In genomic region chr13:78430811-78431210, GRCh38 we compare ENCODE assay signal across 25 cellular contexts.
DNase-seq lines count a peak whose midpoint lies in the region; ATAC-seq and TF ChIP-seq lines count a peak whose summit lies in the region.
"Had no signal": no experiment of that assay in that cellular context is flagged by ENCODE, and none has a peak within 500 bp of the region (broad histone marks: within the 10 kb centered on the region; RNA-seq: fewer than 3 reads in every experiment).

No MANE protein-coding gene starts in this region.

- H3K9ac ChIP-seq in iPS-20b (ENCODE audit: low read depth, low read length) = no peak overlapping the region
- H3K9ac ChIP-seq: BLaER1 treated with 17β-estradiol and CSF1 and Interleukin-3, amounts not matched to agents 10 nM and 100 nM; GM23248 had no signal

- no peak for ATAC-seq in GM18873 (IDR thresholded peaks at IDR 0.05; ENCODE audit: low FRiP score, unreplicated experiment)
- ATAC-seq: A549, Right ventricle myocardium inferior had no signal

- no peak overlapping the region for H3K27ac Mint-ChIP-seq in type B pancreatic cell
- H3K27ac Mint-ChIP-seq in T-helper 2 cell treated with Interferon-gamma antibody and Interleukin-4, amounts not matched to agents 5 μg/mL and 100 μg/mL, for 36 hours = no peak overlapping the region
- H3K27ac Mint-ChIP-seq: CD4-positive, alpha-beta T cell had no signal

- H3K36me3 ChIP-seq in SJCRH30 (no peaks in the 10 kb centered on the region), iPS-20b (ENCODE audit: insufficient read depth, low read depth, low read length) (no peaks in the 10 kb centered on the region)
- H3K36me3 ChIP-seq: BLaER1 treated with 17β-estradiol and CSF1 and Interleukin-3, amounts not matched to agents 10 nM and 100 nM; SJSA1 had no signal

- H3K4me1 Mint-ChIP-seq in type B pancreatic cell (ENCODE audit: unreplicated experiment) = peaks cover 13% of the 10 kb centered on the region
- H3K4me1 Mint-ChIP-seq in T-helper 2 cell treated with Interferon-gamma antibody and Interleukin-4, amounts not matched to agents 5 μg/mL and 100 μg/mL, for 36 hours (ENCODE audit: low read depth) = no peaks in the 10 kb centered on the region

- H3K36me3 Mint-ChIP-seq in type B pancreatic cell = no peaks in the 10 kb centered on the region
- H3K36me3 Mint-ChIP-seq in T-helper 2 cell treated with Interferon-gamma antibody and Interleukin-4, amounts not matched to agents 5 μg/mL and 100 μg/mL, for 36 hours (ENCODE audit: low read depth) = no peaks in the 10 kb centered on the region

- H3K27me3 ChIP-seq in SJCRH30 = no peaks in the 10 kb centered on the region
- H3K27me3 ChIP-seq in iPS-20b (ENCODE audit: insufficient read depth, low read length) = no peaks in the 10 kb centered on the region
- H3K27me3 ChIP-seq: BLaER1 treated with 17β-estradiol and CSF1 and Interleukin-3, amounts not matched to agents 10 nM and 100 nM; SJSA1 had no signal

- peak overlapping the region; percentile 61 for H3K4me3 Mint-ChIP-seq in type B pancreatic cell
- no peak overlapping the region for H3K4me3 Mint-ChIP-seq in T-helper 2 cell treated with Interferon-gamma antibody and Interleukin-4, amounts not matched to agents 5 μg/mL and 100 μg/mL, for 36 hours
- H3K4me3 Mint-ChIP-seq: CD4-positive, alpha-beta T cell had no signal

- no peak for TF ChIP-seq CTCF in type B pancreatic cell (conservative IDR thresholded peaks at IDR 0.05)

- H3K9me3 Mint-ChIP-seq in type B pancreatic cell = no peaks in the 10 kb centered on the region
- no peaks in the 10 kb centered on the region for H3K9me3 Mint-ChIP-seq in T-helper 2 cell treated with Interferon-gamma antibody and Interleukin-4, amounts not matched to agents 5 μg/mL and 100 μg/mL, for 36 hours
- H3K9me3 Mint-ChIP-seq: CD4-positive, alpha-beta T cell had no signal

- H3K27me3 Mint-ChIP-seq in type B pancreatic cell = no peaks in the 10 kb centered on the region
- H3K27me3 Mint-ChIP-seq in T-helper 2 cell treated with Interferon-gamma antibody and Interleukin-4, amounts not matched to agents 5 μg/mL and 100 μg/mL, for 36 hours (ENCODE audit: low read depth) = no peaks in the 10 kb centered on the region

- H3K27ac ChIP-seq in SJCRH30 (peak overlapping the region; percentile 81), iPS-20b (ENCODE audit: low read length) (no peak overlapping the region)
- H3K27ac ChIP-seq: A549; BLaER1 treated with 17β-estradiol and CSF1 and Interleukin-3, amounts not matched to agents 10 nM and 100 nM; GM23248; PC-9; SJSA1 had no signal

- H3K9me3 ChIP-seq in SJCRH30 (replicated peaks) (no peaks in the 10 kb centered on the region), iPS-20b (ENCODE audit: insufficient read depth, low read depth, low read length) (no peaks in the 10 kb centered on the region)
- H3K9me3 ChIP-seq: A549; BLaER1 treated with 17β-estradiol and CSF1 and Interleukin-3, amounts not matched to agents 10 nM and 100 nM; SJSA1 had no signal

- DNase-seq in HT1080 (ENCODE audit: low read depth) (peak; percentile 1), SJCRH30 (no peak), type B pancreatic cell (ENCODE audit: extremely low spot score, unreplicated experiment) (no peak), UCSD-AML1 (lab: John Stamatoyannopoulos, UW; ENCODE audit: unreplicated experiment) (no peak)
- no peak for DNase-seq in T-helper 2 cell treated with Interferon-gamma antibody and Interleukin-4, amounts not matched to agents 5 μg/mL and 100 μg/mL, for 36 hours (ENCODE audit: low spot score)
- DNase-seq: AML-193; CD4-positive, alpha-beta T cell; DMS53; GM23248; HCEC 1CT; Karpas-422; MV-4-11; NCI-H1105 treated with DMSO at 0.1 percent for 48 hours; NCI-H2029; NCI-H446 treated with DMSO at 0.1 percent for 48 hours; NCI-H526; NCI-H82; NK-92 treated with Interleukin-12 subunit alpha and Interleukin-12 subunit beta, amount 100 ng/mL, for 24 hours; PC-9 had no signal

- peak overlapping the region; percentile 58 for H3K4me3 ChIP-seq in SJCRH30
- 0 out of 2 replicates have a peak overlapping the region, but pooled peaks have one; percentile 10 for H3K4me3 ChIP-seq in iPS-20b (ENCODE audit: low read length)
- H3K4me3 ChIP-seq: A549; BLaER1 treated with 17β-estradiol and CSF1 and Interleukin-3, amounts not matched to agents 10 nM and 100 nM; GM23248; PC-9; SJSA1 had no signal

- H3K4me1 ChIP-seq in SJCRH30 = peaks cover 30% of the 10 kb centered on the region
- H3K4me1 ChIP-seq in iPS-20b (ENCODE audit: insufficient read depth, low read length) = peaks cover 18% of the 10 kb centered on the region
- H3K4me1 ChIP-seq: A549; BLaER1 treated with 17β-estradiol and CSF1 and Interleukin-3, amounts not matched to agents 10 nM and 100 nM; SJSA1 had no signal
